Comparison of ENCODE assay signal across 15 cellular contexts in the genomic region with DNA sequence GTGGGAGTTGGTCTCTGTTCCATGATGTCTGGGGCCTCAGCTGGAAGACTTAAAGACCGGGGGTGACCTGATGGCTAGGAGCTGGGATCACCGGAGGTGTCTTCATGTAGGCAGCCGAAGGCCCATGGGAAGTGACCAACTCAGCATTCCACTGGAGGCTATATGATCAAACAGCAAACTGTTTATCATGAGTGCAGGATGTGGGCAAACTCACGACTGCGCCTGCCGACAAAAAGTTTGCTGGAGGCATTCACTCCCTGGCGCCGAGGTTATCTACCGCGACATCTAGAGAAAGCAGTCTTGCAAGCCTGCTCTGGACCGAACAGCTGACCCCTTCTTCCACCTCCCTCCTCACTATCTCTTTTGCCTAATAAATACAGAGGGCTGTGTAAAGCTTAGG.
A peak's percentile ranks its signal among the peaks of the same experiment; 100 is the strongest.
DNase-seq lines count a peak whose midpoint lies in the region; ATAC-seq lines count a peak whose summit lies in the region.
"Had no signal": no experiment of that assay in that cellular context is flagged by ENCODE, and none has a peak within 500 bp of the region (broad histone marks: within the 10 kb centered on the region; RNA-seq: fewer than 3 reads in every experiment).

No MANE protein-coding gene starts in this region.

- DNase-seq in stimulated activated CD4-positive, alpha-beta T cell treated with anti-CD3 and anti-CD28 coated beads, Interleukin-4, amount 100 ng/mL, for 24 hours: peak; percentile 14
- DNase-seq in stimulated activated CD4-positive, alpha-beta T cell treated with anti-CD3 and anti-CD28 coated beads, Interleukin-1b, Interleukin-23, amount 100 ng/mL, for 48 hours: no peak
- peak; percentile 3 for DNase-seq in T follicular helper cell (ENCODE audit: low read depth)
- DNase-seq in activated naive CD4-positive, alpha-beta T cell treated with anti-CD3 and anti-CD28 coated beads, Interleukin-2, amount 50 U/mL, for 16 hours: peak; percentile 23
- DNase-seq in NOMO-1 (lab: John Stamatoyannopoulos, UW; ENCODE audit: unreplicated experiment in 2 of 2): no peak
- DNase-seq: erythroblast, NCI-H2029, NCI-H446 treated with DMSO at 0.1 percent for 48 hours, pancreas, SHP77, T-helper 9 cell had no signal

- no peak for ATAC-seq in HG03095 (IDR thresholded peaks at IDR 0.05; ENCODE audit: unreplicated experiment)
- no peak for ATAC-seq in HG03565 (IDR thresholded peaks at IDR 0.05; ENCODE audit: unreplicated experiment)
- ATAC-seq: HepG2, pancreas, sciatic nerve had no signal

Comparison
In these comparisons a context has a peak if more than half of its experiments do, and no peak if none do; other contexts are left out.
1. DNase-seq: peak in stimulated activated CD4-positive, alpha-beta T cell treated with anti-CD3 and anti-CD28 coated beads, Interleukin-4, amount 100 ng/mL, for 24 hours (single experiment), T follicular helper cell (single experiment) and activated naive CD4-positive, alpha-beta T cell treated with anti-CD3 and anti-CD28 coated beads, Interleukin-2, amount 50 U/mL, for 16 hours (single experiment); none in stimulated activated CD4-positive, alpha-beta T cell treated with anti-CD3 and anti-CD28 coated beads, Interleukin-1b, Interleukin-23, amount 100 ng/mL, for 48 hours (single experiment) and NOMO-1 (0 of 2).